In the genomic region with DNA sequence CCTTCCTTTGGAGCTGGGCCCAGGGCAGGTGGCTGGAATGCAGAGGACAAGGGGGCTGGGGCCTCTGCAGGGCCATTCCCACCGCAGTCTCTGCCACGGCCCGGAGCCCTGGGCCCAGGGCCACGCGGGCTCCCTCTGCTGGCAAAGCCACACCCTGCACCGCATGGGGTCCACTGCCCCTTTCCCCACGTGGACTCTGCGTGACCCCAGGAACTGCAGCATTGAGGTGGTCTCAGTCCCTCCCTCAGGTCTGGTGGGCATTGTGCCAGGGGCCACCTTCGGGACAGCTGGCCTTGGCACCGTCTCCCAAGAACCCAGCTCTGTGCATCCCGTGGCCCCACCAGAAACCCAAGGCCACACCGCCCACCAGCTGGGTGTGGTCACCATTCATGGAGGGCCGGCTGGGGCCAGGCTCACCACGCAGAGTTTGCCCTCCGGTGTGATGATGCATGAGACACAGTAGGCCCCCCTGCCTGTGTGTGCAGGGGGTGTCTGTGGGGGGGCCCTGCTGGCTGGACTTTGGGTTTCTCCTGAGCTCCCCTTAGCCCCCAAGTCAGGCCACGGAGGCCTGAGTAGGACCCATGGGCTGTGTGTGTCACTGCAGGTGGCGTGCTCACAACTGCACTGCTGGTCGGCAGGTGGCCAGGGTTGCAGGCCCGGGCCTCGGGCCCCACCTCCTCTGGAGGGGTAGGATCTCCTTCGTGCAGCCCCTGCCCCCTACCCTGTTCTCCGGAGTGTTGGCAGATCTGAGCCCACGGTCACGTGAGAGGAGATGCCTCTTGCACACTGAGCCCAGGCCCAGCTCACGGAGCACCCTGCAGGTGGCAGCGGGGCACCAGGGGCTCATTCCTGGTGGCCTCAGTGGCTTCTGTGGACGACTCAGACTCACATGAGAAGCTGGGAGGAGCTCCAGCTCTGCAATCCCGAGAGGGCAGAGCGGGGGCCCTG, we compare ENCODE assay signal across 1 cellular context.
TF ChIP-seq lines count a peak whose summit lies in the region.

No MANE protein-coding gene starts in this region.

TF ChIP-seq in HepG2, 621 proteins besides CTCF, POLR2A, EP300 and RAD21 (continued from another document and continues in another):
- TF ChIP-seq ZNF124 (CRISPR knock-in tag; IDR thresholded peaks at IDR 0.05) (peak; percentile 67; the same call in 1 of the 2 replicates), ZNF790 (CRISPR knock-in tag; IDR thresholded peaks at IDR 0.05; ENCODE audit: borderline replicate concordance) (no peak), KLF15 (CRISPR knock-in tag; IDR thresholded peaks at IDR 0.05; ENCODE audit: borderline replicate concordance) (no peak), ZNF816 (CRISPR knock-in tag; IDR thresholded peaks at IDR 0.05; ENCODE audit: borderline replicate concordance) (no peak), HDAC6 (IDR thresholded peaks at IDR 0.05; ENCODE audit: low read depth, low read length) (no peak), ZBTB7B (CRISPR knock-in tag; IDR thresholded peaks at IDR 0.05) (peak; percentile 95), ISX (CRISPR knock-in tag; conservative IDR thresholded peaks at IDR 0.05) (no peak), MLLT10 (CRISPR knock-in tag; IDR thresholded peaks at IDR 0.05) (no peak), ZNF567 (CRISPR knock-in tag; IDR thresholded peaks at IDR 0.05; ENCODE audit: borderline replicate concordance) (peak; percentile 59; the same call in 1 of the 2 replicates), CSRNP1 (CRISPR knock-in tag; IDR thresholded peaks at IDR 0.05) (peak; percentile 52; the same call in 1 of the 2 replicates), MIER2 (CRISPR knock-in tag; IDR thresholded peaks at IDR 0.05) (no peak), RBM22 (optimal IDR thresholded peaks at IDR 0.05; ENCODE audit: low read length) (peak; percentile 69), YY1 (IDR thresholded peaks at IDR 0.05; ENCODE audit: insufficient read depth, insufficient replicate concordance, low read depth, low read length) (peak; percentile 28), ZNF451 (CRISPR knock-in tag; IDR thresholded peaks at IDR 0.05) (no peak), ZNF326 (CRISPR knock-in tag; IDR thresholded peaks at IDR 0.05; ENCODE audit: borderline replicate concordance) (no peak), MTF2 (CRISPR knock-in tag; IDR thresholded peaks at IDR 0.05; ENCODE audit: borderline replicate concordance) (no peak), ZNF235 (CRISPR knock-in tag; IDR thresholded peaks at IDR 0.05; ENCODE audit: borderline replicate concordance) (no peak), ZNF501 (CRISPR knock-in tag; IDR thresholded peaks at IDR 0.05) (peak; percentile 61), ARID3A (IDR thresholded peaks at IDR 0.05; ENCODE audit: low read depth, low read length) (no peak), PAWR (CRISPR knock-in tag; IDR thresholded peaks at IDR 0.05; ENCODE audit: borderline replicate concordance) (no peak), RCOR2 (CRISPR knock-in tag; IDR thresholded peaks at IDR 0.05) (no peak), BHLHE40 (IDR thresholded peaks at IDR 0.05; ENCODE audit: low read length) (peak; percentile 56), FOSL1 (CRISPR knock-in tag; IDR thresholded peaks at IDR 0.05; ENCODE audit: borderline replicate concordance) (no peak), DNMT1 (CRISPR knock-in tag; IDR thresholded peaks at IDR 0.05) (no peak), NFYC (CRISPR knock-in tag; IDR thresholded peaks at IDR 0.05) (no peak), ZNF614 (CRISPR knock-in tag; IDR thresholded peaks at IDR 0.05; ENCODE audit: borderline replicate concordance) (no peak), TBX2 (CRISPR knock-in tag; IDR thresholded peaks at IDR 0.05; ENCODE audit: borderline replicate concordance) (peak; percentile 35; the same call in 1 of the 2 replicates), ZNF772 (CRISPR knock-in tag; IDR thresholded peaks at IDR 0.05) (0 out of 2 replicates have a peak, but pooled peaks have one; percentile 47), ZNF580 (CRISPR knock-in tag; IDR thresholded peaks at IDR 0.05; ENCODE audit: borderline replicate concordance, low read depth) (no peak), ARID2 (CRISPR knock-in tag; IDR thresholded peaks at IDR 0.05; ENCODE audit: borderline replicate concordance) (0 out of 2 replicates have a peak, but pooled peaks have one; percentile 52), ZNF343 (CRISPR knock-in tag; IDR thresholded peaks at IDR 0.05) (peak; percentile 87), ZEB1 (IDR thresholded peaks at IDR 0.05; ENCODE audit: insufficient replicate concordance, low read depth) (no peak), NR2C2 (CRISPR knock-in tag; IDR thresholded peaks at IDR 0.05; ENCODE audit: borderline replicate concordance) (peak; percentile 74), ZNF563 (CRISPR knock-in tag; IDR thresholded peaks at IDR 0.05) (0 out of 2 replicates have a peak, but pooled peaks have one; percentile 19), ZBTB20 (CRISPR knock-in tag; IDR thresholded peaks at IDR 0.05; ENCODE audit: borderline replicate concordance, low read depth) (0 out of 2 replicates have a peak, but pooled peaks have one; percentile 33), HOXA7 (CRISPR knock-in tag; IDR thresholded peaks at IDR 0.05) (no peak), SNRNP70 (IDR thresholded peaks at IDR 0.05; ENCODE audit: low read depth, low read length) (no peak), TFDP2 (CRISPR knock-in tag; IDR thresholded peaks at IDR 0.05) (no peak), ZNF382 (CRISPR knock-in tag; IDR thresholded peaks at IDR 0.05; ENCODE audit: borderline replicate concordance) (no peak), AGO1 (IDR thresholded peaks at IDR 0.05; ENCODE audit: low read depth, low read length, poor library complexity, severe bottlenecking) (peak; percentile 96)
- TF ChIP-seq, protein P1, sequence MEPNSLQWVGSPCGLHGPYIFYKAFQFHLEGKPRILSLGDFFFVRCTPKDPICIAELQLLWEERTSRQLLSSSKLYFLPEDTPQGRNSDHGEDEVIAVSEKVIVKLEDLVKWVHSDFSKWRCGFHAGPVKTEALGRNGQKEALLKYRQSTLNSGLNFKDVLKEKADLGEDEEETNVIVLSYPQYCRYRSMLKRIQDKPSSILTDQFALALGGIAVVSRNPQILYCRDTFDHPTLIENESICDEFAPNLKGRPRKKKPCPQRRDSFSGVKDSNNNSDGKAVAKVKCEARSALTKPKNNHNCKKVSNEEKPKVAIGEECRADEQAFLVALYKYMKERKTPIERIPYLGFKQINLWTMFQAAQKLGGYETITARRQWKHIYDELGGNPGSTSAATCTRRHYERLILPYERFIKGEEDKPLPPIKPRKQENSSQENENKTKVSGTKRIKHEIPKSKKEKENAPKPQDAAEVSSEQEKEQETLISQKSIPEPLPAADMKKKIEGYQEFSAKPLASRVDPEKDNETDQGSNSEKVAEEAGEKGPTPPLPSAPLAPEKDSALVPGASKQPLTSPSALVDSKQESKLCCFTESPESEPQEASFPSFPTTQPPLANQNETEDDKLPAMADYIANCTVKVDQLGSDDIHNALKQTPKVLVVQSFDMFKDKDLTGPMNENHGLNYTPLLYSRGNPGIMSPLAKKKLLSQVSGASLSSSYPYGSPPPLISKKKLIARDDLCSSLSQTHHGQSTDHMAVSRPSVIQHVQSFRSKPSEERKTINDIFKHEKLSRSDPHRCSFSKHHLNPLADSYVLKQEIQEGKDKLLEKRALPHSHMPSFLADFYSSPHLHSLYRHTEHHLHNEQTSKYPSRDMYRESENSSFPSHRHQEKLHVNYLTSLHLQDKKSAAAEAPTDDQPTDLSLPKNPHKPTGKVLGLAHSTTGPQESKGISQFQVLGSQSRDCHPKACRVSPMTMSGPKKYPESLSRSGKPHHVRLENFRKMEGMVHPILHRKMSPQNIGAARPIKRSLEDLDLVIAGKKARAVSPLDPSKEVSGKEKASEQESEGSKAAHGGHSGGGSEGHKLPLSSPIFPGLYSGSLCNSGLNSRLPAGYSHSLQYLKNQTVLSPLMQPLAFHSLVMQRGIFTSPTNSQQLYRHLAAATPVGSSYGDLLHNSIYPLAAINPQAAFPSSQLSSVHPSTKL (CRISPR knock-in tag; IDR thresholded peaks at IDR 0.05) = peak; percentile 26; the same call in 1 of the 2 replicates
- TF ChIP-seq, protein P2, sequence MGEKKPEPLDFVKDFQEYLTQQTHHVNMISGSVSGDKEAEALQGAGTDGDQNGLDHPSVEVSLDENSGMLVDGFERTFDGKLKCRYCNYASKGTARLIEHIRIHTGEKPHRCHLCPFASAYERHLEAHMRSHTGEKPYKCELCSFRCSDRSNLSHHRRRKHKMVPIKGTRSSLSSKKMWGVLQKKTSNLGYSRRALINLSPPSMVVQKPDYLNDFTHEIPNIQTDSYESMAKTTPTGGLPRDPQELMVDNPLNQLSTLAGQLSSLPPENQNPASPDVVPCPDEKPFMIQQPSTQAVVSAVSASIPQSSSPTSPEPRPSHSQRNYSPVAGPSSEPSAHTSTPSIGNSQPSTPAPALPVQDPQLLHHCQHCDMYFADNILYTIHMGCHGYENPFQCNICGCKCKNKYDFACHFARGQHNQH (CRISPR knock-in tag; IDR thresholded peaks at IDR 0.05) = peak; percentile 64; the same call in 1 of the 2 replicates
- TF ChIP-seq, protein P3, sequence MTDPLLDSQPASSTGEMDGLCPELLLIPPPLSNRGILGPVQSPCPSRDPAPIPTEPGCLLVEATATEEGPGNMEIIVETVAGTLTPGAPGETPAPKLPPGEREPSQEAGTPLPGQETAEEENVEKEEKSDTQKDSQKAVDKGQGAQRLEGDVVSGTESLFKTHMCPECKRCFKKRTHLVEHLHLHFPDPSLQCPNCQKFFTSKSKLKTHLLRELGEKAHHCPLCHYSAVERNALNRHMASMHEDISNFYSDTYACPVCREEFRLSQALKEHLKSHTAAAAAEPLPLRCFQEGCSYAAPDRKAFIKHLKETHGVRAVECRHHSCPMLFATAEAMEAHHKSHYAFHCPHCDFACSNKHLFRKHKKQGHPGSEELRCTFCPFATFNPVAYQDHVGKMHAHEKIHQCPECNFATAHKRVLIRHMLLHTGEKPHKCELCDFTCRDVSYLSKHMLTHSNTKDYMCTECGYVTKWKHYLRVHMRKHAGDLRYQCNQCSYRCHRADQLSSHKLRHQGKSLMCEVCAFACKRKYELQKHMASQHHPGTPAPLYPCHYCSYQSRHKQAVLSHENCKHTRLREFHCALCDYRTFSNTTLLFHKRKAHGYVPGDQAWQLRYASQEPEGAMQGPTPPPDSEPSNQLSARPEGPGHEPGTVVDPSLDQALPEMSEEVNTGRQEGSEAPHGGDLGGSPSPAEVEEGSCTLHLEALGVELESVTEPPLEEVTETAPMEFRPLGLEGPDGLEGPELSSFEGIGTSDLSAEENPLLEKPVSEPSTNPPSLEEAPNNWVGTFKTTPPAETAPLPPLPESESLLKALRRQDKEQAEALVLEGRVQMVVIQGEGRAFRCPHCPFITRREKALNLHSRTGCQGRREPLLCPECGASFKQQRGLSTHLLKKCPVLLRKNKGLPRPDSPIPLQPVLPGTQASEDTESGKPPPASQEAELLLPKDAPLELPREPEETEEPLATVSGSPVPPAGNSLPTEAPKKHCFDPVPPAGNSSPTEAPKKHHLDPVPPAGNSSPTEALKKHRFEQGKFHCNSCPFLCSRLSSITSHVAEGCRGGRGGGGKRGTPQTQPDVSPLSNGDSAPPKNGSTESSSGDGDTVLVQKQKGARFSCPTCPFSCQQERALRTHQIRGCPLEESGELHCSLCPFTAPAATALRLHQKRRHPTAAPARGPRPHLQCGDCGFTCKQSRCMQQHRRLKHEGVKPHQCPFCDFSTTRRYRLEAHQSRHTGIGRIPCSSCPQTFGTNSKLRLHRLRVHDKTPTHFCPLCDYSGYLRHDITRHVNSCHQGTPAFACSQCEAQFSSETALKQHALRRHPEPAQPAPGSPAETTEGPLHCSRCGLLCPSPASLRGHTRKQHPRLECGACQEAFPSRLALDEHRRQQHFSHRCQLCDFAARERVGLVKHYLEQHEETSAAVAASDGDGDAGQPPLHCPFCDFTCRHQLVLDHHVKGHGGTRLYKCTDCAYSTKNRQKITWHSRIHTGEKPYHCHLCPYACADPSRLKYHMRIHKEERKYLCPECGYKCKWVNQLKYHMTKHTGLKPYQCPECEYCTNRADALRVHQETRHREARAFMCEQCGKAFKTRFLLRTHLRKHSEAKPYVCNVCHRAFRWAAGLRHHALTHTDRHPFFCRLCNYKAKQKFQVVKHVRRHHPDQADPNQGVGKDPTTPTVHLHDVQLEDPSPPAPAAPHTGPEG (CRISPR knock-in tag; IDR thresholded peaks at IDR 0.05) = no peak
- TF ChIP-seq, protein P4, sequence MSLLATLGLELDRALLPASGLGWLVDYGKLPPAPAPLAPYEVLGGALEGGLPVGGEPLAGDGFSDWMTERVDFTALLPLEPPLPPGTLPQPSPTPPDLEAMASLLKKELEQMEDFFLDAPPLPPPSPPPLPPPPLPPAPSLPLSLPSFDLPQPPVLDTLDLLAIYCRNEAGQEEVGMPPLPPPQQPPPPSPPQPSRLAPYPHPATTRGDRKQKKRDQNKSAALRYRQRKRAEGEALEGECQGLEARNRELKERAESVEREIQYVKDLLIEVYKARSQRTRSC (CRISPR knock-in tag; IDR thresholded peaks at IDR 0.05; ENCODE audit: low read depth) = no peak
